ENCODE assay signal across 8 cellular contexts in the genomic region with DNA sequence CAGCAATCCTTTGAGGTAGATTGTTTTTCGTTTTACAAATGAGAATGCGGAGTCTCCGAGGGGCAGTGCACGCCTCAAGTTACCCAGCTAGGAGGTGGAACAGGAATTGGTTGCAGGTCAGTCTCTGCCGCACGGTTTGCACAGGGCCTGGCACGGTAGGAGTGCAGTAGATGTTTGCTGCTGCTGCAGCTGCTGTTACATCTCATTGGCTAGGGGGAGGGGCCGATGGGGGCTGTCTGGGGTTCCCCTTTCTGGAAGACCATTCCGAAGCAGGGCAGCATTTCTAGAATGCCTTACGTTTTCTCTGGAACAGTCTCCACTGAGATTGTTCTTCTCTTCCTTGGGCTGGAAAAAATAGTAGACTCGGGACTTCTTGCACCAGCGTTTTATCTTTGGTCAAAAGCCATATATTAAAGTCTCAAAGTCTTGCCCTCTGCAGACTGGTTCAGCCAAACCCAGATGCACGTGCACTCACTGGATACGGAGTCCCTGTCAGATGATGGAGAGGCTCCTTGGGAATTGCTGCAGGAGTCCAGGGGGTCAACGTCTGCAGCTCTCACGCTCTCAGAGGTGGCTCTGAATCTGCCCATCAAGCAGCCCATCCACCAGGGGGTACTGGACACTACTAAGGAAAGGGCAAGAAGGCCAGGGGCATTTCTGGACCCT. TPM values are rescaled to one million over a fixed set of nuclear protein-coding genes. Genes with fewer than 3 reads are reported as not detected.
DNase-seq lines count a peak whose midpoint lies in the region; ATAC-seq, FAIRE-seq and TF ChIP-seq lines count a peak whose summit lies in the region.

No MANE protein-coding gene starts in this region.

- DNase-seq in HAP-1 (ENCODE audit: low spot score in 2 of 2) (no peak), WERI-Rb-1 (no peak), pancreas (no peak), H54 (ENCODE audit: insufficient read length, low spot score) (no peak), globus pallidus (ENCODE audit: low spot score) (no peak)

- 32 to 38% methylated on average over 16 of the region's 16 CpGs for WGBS in pancreas, 2 donors

- H3K4me1 ChIP-seq in HAP-1 (peaks cover 15% of the 10 kb centered on the region), endocrine pancreas (ENCODE audit: control insufficient read depth, insufficient read depth, low read length) (no peaks in the 10 kb centered on the region), pancreas (peaks cover 0 to 15% (median 5%) of the 10 kb centered on the region in 3 donors)

- H3K36me3 ChIP-seq in HAP-1 (replicated peaks) (peaks cover 18% of the 10 kb centered on the region), WERI-Rb-1 (peaks cover 26% of the 10 kb centered on the region), endocrine pancreas (ENCODE audit: control insufficient read depth, insufficient read depth, low read length) (no peaks in the 10 kb centered on the region), pancreas (peaks cover 0 to 9% (median 0%) of the 10 kb centered on the region in 3 donors)

- no peak overlapping the region for H3K9ac ChIP-seq in endocrine pancreas (ENCODE audit: control insufficient read depth, insufficient read depth, low read length)

- H3K9me3 ChIP-seq in HAP-1 (no peaks in the 10 kb centered on the region), WERI-Rb-1 (ENCODE audit: severe bottlenecking) (no peaks in the 10 kb centered on the region), endocrine pancreas (ENCODE audit: control insufficient read depth, low read length) (no peaks in the 10 kb centered on the region), pancreas (no peaks in the 10 kb centered on the region)

- intact Hi-C loops in pancreas (cut with DNase I), result no loop called here

- no peak for FAIRE-seq in pancreas (lab: Jason Lieb, UNC)
- FAIRE-seq in H54 (lab: Jason Lieb, UNC), result no peak

- H3K27me3 ChIP-seq in HAP-1 (ENCODE audit: low read depth), result no peaks in the 10 kb centered on the region
- no peaks in the 10 kb centered on the region for H3K27me3 ChIP-seq in WERI-Rb-1 (ENCODE audit: insufficient read depth, low read depth, severe bottlenecking)
- H3K27me3 ChIP-seq in endocrine pancreas (ENCODE audit: control insufficient read depth, insufficient read depth, low read length), result no peaks in the 10 kb centered on the region
- no peaks in the 10 kb centered on the region for H3K27me3 ChIP-seq in pancreas

- in situ Hi-C loops in HAP-1 (cut with MboI; ENCODE audit: low sequenced_read_pairs), result no loop called here

- no peak for ATAC-seq in pancreas
- ATAC-seq in HG02798 (IDR thresholded peaks at IDR 0.05; ENCODE audit: poor library complexity, unreplicated experiment), result no peak
- no peak for ATAC-seq in GM19397 (IDR thresholded peaks at IDR 0.05; ENCODE audit: unreplicated experiment)

- no peak for TF ChIP-seq POLR2A in H54 (IDR thresholded peaks at IDR 0.05; ENCODE audit: low read depth, low read length)

- peak overlapping the region; percentile 84 for H3K4me3 ChIP-seq in HAP-1
- peak overlapping the region; percentile 97 for H3K4me3 ChIP-seq in WERI-Rb-1 (ENCODE audit: low read depth, low read length)
- peak overlapping the region; percentile 80 for H3K4me3 ChIP-seq in endocrine pancreas (ENCODE audit: control insufficient read depth, insufficient read depth, low read length)
- H3K4me3 ChIP-seq in pancreas, result peak overlapping the region in 3 of 4 donors; percentile 93 to 99 (median 98)

- H3K27ac ChIP-seq in WERI-Rb-1, result no peak overlapping the region
- no peak overlapping the region for H3K27ac ChIP-seq in pancreas

- no peak for TF ChIP-seq CTCF in WERI-Rb-1 (IDR thresholded peaks at IDR 0.05; ENCODE audit: low read depth, low read length)
- no peak for TF ChIP-seq CTCF in pancreas (IDR thresholded peaks at IDR 0.05)

RNA-seq across cellular contexts. Expression of a gene that starts 1.2 kb away (rescaled TPM):
- total RNA-seq in pancreas, result 10 to 100 TPM in 5 of 6 donors, 1 to 10 TPM in 1; 9.7 to 20.2 (median 13.1) TPM
- 10 to 100 TPM; 38.8 to 54.8 TPM for polyA plus RNA-seq in pancreas

RNA-seq across cellular contexts. Expression of a gene that starts 1.4 kb away (rescaled TPM):
- total RNA-seq in pancreas, result 10 to 100 TPM; 16.3 to 22.4 (median 17.2) TPM
- 10 to 100 TPM; 24.2 to 38.6 TPM for polyA plus RNA-seq in pancreas

RNA-seq across cellular contexts. Expression of a gene that starts 12.5 kb away (rescaled TPM):
- 10 to 100 TPM in 5 of 6 donors, 1 to 10 TPM in 1; 8.9 to 17.5 (median 12.2) TPM for total RNA-seq in pancreas
- 10 to 100 TPM; 10.0 to 15.3 TPM for polyA plus RNA-seq in pancreas

RNA-seq across cellular contexts. Expression of a gene that starts 33.5 kb away (rescaled TPM):
- total RNA-seq in pancreas, result 10 to 100 TPM in 5 of 6 donors, 1 to 10 TPM in 1; 7.6 to 17.3 (median 12.0) TPM
- 10 to 100 TPM in 1 of 2 donors, 1 to 10 TPM in 1; 6.1 to 10.5 TPM for polyA plus RNA-seq in pancreas
